1 cellular context compared by ENCODE assay signal in the genomic region with DNA sequence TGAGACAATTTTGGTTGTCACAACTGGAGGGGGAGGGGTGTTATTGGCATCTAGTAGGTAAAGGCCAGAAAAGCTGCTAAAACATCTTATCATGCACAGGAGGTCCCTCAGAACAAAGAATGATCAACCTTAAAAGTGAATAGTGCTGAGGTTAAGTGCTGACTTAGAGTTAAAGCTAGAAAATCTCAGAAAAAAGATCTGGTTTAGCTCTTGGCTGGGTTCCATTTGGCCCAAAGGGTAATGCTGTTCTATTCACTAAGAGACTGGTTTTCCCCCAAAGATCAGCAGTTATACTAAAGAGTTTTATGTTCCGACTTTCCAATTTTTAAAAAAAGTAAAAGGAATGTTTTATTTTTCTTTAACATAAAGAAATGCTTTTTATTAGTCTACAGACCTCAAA.
TF ChIP-seq lines count a peak whose summit lies in the region.

No MANE protein-coding gene starts in this region.

TF ChIP-seq in WTC11, 78 proteins besides CTCF, POLR2A, EP300 and RAD21 (continued from another document):
- TF ChIP-seq, protein P1, sequence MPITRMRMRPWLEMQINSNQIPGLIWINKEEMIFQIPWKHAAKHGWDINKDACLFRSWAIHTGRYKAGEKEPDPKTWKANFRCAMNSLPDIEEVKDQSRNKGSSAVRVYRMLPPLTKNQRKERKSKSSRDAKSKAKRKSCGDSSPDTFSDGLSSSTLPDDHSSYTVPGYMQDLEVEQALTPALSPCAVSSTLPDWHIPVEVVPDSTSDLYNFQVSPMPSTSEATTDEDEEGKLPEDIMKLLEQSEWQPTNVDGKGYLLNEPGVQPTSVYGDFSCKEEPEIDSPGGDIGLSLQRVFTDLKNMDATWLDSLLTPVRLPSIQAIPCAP (CRISPR knock-in tag; IDR thresholded peaks at IDR 0.05) = no peak
- TF ChIP-seq, protein P2, sequence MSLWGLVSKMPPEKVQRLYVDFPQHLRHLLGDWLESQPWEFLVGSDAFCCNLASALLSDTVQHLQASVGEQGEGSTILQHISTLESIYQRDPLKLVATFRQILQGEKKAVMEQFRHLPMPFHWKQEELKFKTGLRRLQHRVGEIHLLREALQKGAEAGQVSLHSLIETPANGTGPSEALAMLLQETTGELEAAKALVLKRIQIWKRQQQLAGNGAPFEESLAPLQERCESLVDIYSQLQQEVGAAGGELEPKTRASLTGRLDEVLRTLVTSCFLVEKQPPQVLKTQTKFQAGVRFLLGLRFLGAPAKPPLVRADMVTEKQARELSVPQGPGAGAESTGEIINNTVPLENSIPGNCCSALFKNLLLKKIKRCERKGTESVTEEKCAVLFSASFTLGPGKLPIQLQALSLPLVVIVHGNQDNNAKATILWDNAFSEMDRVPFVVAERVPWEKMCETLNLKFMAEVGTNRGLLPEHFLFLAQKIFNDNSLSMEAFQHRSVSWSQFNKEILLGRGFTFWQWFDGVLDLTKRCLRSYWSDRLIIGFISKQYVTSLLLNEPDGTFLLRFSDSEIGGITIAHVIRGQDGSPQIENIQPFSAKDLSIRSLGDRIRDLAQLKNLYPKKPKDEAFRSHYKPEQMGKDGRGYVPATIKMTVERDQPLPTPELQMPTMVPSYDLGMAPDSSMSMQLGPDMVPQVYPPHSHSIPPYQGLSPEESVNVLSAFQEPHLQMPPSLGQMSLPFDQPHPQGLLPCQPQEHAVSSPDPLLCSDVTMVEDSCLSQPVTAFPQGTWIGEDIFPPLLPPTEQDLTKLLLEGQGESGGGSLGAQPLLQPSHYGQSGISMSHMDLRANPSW (CRISPR knock-in tag; conservative IDR thresholded peaks at IDR 0.05; ENCODE audit: low read depth) = no peak
- TF ChIP-seq, protein P3, sequence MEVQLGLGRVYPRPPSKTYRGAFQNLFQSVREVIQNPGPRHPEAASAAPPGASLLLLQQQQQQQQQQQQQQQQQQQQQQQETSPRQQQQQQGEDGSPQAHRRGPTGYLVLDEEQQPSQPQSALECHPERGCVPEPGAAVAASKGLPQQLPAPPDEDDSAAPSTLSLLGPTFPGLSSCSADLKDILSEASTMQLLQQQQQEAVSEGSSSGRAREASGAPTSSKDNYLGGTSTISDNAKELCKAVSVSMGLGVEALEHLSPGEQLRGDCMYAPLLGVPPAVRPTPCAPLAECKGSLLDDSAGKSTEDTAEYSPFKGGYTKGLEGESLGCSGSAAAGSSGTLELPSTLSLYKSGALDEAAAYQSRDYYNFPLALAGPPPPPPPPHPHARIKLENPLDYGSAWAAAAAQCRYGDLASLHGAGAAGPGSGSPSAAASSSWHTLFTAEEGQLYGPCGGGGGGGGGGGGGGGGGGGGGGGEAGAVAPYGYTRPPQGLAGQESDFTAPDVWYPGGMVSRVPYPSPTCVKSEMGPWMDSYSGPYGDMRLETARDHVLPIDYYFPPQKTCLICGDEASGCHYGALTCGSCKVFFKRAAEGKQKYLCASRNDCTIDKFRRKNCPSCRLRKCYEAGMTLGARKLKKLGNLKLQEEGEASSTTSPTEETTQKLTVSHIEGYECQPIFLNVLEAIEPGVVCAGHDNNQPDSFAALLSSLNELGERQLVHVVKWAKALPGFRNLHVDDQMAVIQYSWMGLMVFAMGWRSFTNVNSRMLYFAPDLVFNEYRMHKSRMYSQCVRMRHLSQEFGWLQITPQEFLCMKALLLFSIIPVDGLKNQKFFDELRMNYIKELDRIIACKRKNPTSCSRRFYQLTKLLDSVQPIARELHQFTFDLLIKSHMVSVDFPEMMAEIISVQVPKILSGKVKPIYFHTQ (CRISPR knock-in tag; IDR thresholded peaks at IDR 0.05) = no peak
- TF ChIP-seq, protein P4, sequence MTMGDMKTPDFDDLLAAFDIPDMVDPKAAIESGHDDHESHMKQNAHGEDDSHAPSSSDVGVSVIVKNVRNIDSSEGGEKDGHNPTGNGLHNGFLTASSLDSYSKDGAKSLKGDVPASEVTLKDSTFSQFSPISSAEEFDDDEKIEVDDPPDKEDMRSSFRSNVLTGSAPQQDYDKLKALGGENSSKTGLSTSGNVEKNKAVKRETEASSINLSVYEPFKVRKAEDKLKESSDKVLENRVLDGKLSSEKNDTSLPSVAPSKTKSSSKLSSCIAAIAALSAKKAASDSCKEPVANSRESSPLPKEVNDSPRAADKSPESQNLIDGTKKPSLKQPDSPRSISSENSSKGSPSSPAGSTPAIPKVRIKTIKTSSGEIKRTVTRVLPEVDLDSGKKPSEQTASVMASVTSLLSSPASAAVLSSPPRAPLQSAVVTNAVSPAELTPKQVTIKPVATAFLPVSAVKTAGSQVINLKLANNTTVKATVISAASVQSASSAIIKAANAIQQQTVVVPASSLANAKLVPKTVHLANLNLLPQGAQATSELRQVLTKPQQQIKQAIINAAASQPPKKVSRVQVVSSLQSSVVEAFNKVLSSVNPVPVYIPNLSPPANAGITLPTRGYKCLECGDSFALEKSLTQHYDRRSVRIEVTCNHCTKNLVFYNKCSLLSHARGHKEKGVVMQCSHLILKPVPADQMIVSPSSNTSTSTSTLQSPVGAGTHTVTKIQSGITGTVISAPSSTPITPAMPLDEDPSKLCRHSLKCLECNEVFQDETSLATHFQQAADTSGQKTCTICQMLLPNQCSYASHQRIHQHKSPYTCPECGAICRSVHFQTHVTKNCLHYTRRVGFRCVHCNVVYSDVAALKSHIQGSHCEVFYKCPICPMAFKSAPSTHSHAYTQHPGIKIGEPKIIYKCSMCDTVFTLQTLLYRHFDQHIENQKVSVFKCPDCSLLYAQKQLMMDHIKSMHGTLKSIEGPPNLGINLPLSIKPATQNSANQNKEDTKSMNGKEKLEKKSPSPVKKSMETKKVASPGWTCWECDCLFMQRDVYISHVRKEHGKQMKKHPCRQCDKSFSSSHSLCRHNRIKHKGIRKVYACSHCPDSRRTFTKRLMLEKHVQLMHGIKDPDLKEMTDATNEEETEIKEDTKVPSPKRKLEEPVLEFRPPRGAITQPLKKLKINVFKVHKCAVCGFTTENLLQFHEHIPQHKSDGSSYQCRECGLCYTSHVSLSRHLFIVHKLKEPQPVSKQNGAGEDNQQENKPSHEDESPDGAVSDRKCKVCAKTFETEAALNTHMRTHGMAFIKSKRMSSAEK (CRISPR knock-in tag; IDR thresholded peaks at IDR 0.05; ENCODE audit: borderline replicate concordance) = no peak
